Comparison of ENCODE assay signal across 9 cellular contexts in the genomic region with DNA sequence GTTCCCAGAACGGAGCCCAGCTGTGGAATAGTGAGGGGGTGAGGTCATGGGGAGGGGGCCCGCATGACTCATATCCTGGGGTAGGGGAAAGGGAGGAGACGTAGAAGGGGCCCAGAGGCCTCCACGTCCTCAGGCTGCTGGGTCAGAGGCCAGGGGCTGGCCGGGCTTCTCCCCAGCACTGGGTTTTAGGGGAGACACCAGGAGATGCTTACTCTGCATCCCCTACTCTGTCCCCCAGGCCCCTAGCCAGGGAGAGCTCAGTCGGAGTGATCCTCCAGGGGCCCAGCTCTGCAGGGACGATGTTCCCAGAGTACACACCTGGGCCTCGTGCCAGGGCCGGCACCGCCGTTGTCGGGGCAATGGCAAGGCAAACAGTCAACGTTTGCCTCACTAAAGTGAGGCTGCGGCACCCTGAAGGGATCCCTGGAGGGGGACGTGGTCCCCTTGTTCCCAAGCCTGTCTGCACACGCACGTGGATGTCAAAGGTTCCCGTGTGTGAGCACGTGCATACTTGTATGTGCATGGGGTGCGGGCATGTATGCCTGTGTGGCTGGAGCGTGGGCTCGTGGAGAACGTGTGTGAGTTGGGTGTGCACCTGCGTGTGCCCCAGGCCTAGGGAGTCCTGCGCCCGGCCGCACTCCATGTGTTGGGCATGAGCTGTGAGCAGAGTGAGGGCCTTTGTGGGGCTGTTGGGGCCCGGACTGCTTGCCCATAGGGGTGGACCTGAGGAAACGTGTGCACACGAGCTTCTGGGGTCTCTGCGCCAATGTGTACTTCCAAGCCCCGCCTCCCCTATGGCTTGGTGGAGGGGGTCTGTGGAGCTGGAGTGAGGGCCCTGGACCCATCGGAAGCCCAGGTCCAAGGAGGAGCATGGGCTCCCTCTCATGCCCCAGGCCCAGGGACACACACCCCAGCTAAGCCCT. TPM values are rescaled to one million over a fixed set of nuclear protein-coding genes. Genes with fewer than 3 reads are reported as not detected.
DNase-seq lines count a peak whose midpoint lies in the region; ATAC-seq, FAIRE-seq and TF ChIP-seq lines count a peak whose summit lies in the region.
"Had no signal": no experiment of that assay in that cellular context is flagged by ENCODE, and none has a peak within 500 bp of the region (broad histone marks: within the 10 kb centered on the region; RNA-seq: fewer than 3 reads in every experiment).

No MANE protein-coding gene starts in this region.

- no peak overlapping the region for H2BK15ac ChIP-seq in mesenchymal stem cell (ENCODE audit: low read depth, poor library complexity, severe bottlenecking)

- no peaks in the 10 kb centered on the region for H3K27me3 Mint-ChIP-seq in CD8-positive, alpha-beta T cell (ENCODE audit: low read depth)

- no peak overlapping the region for H3K27ac ChIP-seq in CD8-positive, alpha-beta T cell (ENCODE audit: low read depth, low read length)
- H3K27ac ChIP-seq in SJCRH30: peak overlapping the region; percentile 90
- peak overlapping the region; percentile 30 for H3K27ac ChIP-seq in mesenchymal stem cell (ENCODE audit: low read length, poor library complexity, severe bottlenecking)

- CTCF ChIA-PET in CD8-positive, alpha-beta T cell (lab: Charles Lee): interaction anchor here (1.0 to 4.2 kb wide), 8 partner anchors 11 to 275 kb away, joined by 3 to 12 read pairs (median 4); partner anchors contain the start of gene SYT8

- no peak for FAIRE-seq in frontal cortex (lab: Jason Lieb, UNC)

- H3K9me3 Mint-ChIP-seq in CD8-positive, alpha-beta T cell: no peaks in the 10 kb centered on the region

- no peak overlapping the region for H3K4me2 ChIP-seq in mesenchymal stem cell (ENCODE audit: low read length, poor library complexity, severe bottlenecking)

- H3K27ac Mint-ChIP-seq in CD8-positive, alpha-beta T cell: peak overlapping the region; percentile 49

- no peak for ATAC-seq in CD8-positive, alpha-beta T cell

- intact Hi-C loops in CD8-positive, alpha-beta T cell (cut with DNase I, micrococcal nuclease): no loop called here

- H2AK5ac ChIP-seq in mesenchymal stem cell (ENCODE audit: low read length, severe bottlenecking): peak overlapping the region; percentile 14

- H3K36me3 Mint-ChIP-seq in CD8-positive, alpha-beta T cell: peaks cover 17% of the 10 kb centered on the region

- H2BK12ac ChIP-seq in mesenchymal stem cell (ENCODE audit: low read length in 2 of 2): peak overlapping the region; percentile 92 to 94

- no peak overlapping the region for H2BK5ac ChIP-seq in mesenchymal stem cell (ENCODE audit: low read depth, low read length, poor library complexity, severe bottlenecking)

- peaks cover 19% of the 10 kb centered on the region for H3K4me1 ChIP-seq in CD8-positive, alpha-beta T cell (ENCODE audit: insufficient read depth, low read length)
- peaks cover 33% of the 10 kb centered on the region for H3K4me1 ChIP-seq in SJCRH30
- H3K4me1 ChIP-seq in mesenchymal stem cell (ENCODE audit: control insufficient read depth, insufficient read depth, low read depth, low read length): peaks cover 70% of the 10 kb centered on the region

- POLR2A ChIA-PET in CD8-positive, alpha-beta T cell (lab: Charles Lee): interaction anchor here (1.5 kb wide), 1 partner anchor 27 kb away, joined by 5 read pairs; no protein-coding TSS in a partner anchor

- peak overlapping the region; percentile 96 for H4K91ac ChIP-seq in mesenchymal stem cell (ENCODE audit: low read length)

- no peaks in the 10 kb centered on the region for H3K36me3 ChIP-seq in CD8-positive, alpha-beta T cell (ENCODE audit: insufficient read depth, low read length)
- no peaks in the 10 kb centered on the region for H3K36me3 ChIP-seq in SJCRH30
- no peaks in the 10 kb centered on the region for H3K36me3 ChIP-seq in mesenchymal stem cell (ENCODE audit: control insufficient read depth in 1 of 2, insufficient read depth in 2 of 2, low read depth in 1 of 2, low read length in 2 of 2)

- H3K79me1 ChIP-seq in mesenchymal stem cell (replicated peaks; ENCODE audit: low read length, poor library complexity, severe bottlenecking): peaks cover 2% of the 10 kb centered on the region

- H2BK120ac ChIP-seq in mesenchymal stem cell (ENCODE audit: low read depth, low read length): peak overlapping the region; percentile 89

- peak overlapping the region; percentile 61 for H3K9ac ChIP-seq in mesenchymal stem cell (ENCODE audit: low read length)

- no peak overlapping the region for H3K4me3 Mint-ChIP-seq in CD8-positive, alpha-beta T cell

- peak overlapping the region in 1 of 2 experiments; percentile 30 for H3K14ac ChIP-seq in mesenchymal stem cell (ENCODE audit: low read length in 2 of 2)

- H3K23ac ChIP-seq in mesenchymal stem cell (ENCODE audit: low read length in 2 of 2): no peak overlapping the region

- in situ Hi-C loops in KBM-7 (cut with MboI; ENCODE audit: low pct_unique_long_range_greater_than_20kb, low sequenced_read_pairs): no loop called here

- H3K4ac ChIP-seq in mesenchymal stem cell (ENCODE audit: low read depth in 1 of 2, low read length in 2 of 2): peak overlapping the region; percentile 62 to 98

- H3K4me3 ChIP-seq in CD8-positive, alpha-beta T cell (ENCODE audit: low read depth, low read length): no peak overlapping the region
- H3K4me3 ChIP-seq in SJCRH30 (peak overlapping the region; percentile 48), mesenchymal stem cell (ENCODE audit: insufficient read depth in 1 of 2, low read depth in 1 of 2, low read length in 2 of 2) (no peak overlapping the region)

- H3K9me3 ChIP-seq in CD8-positive, alpha-beta T cell (ENCODE audit: low read length): no peaks in the 10 kb centered on the region
- H3K9me3 ChIP-seq in SJCRH30 (replicated peaks) (no peaks in the 10 kb centered on the region), mesenchymal stem cell (ENCODE audit: control insufficient read depth, low read length) (no peaks in the 10 kb centered on the region)

- H4K8ac ChIP-seq in mesenchymal stem cell (ENCODE audit: low read length): peak overlapping the region; percentile 70

- peaks cover 22% of the 10 kb centered on the region for H3K4me1 Mint-ChIP-seq in CD8-positive, alpha-beta T cell (ENCODE audit: low read depth)

- H3K18ac ChIP-seq in mesenchymal stem cell (ENCODE audit: low read depth in 1 of 2, low read length in 2 of 2): peak overlapping the region; percentile 79 to 87

- WGBS in mesenchymal stem cell: 67% methylated on average over 29 of the region's 33 CpGs

- H3K27me3 ChIP-seq in CD8-positive, alpha-beta T cell (ENCODE audit: insufficient read depth, low read length): no peaks in the 10 kb centered on the region
- H3K27me3 ChIP-seq in SJCRH30 (no peaks in the 10 kb centered on the region), mesenchymal stem cell (ENCODE audit: control insufficient read depth in 1 of 2, insufficient read depth in 1 of 2, low read length in 2 of 2) (no peaks in the 10 kb centered on the region)

- DNase-seq in CD8-positive, alpha-beta T cell: no peak
- DNase-seq in SJCRH30: peak; percentile 46 to 66
- peak; percentile 44 for DNase-seq in mesenchymal stem cell
- no peak for DNase-seq in SKM-1 treated with dmso at 0.1 percent for 144 hours (lab: John Stamatoyannopoulos, UW; ENCODE audit: unreplicated experiment)
- DNase-seq in KBM-7: no peak
- no peak for DNase-seq in frontal cortex (ENCODE audit: low spot score in 2 of 2)
- DNase-seq: GDM1, kidney glomerular epithelial cell, NCI-H524 treated with DMSO at 0.1 percent for 48 hours had no signal

- TF ChIP-seq CTCF in CD8-positive, alpha-beta T cell (IDR thresholded peaks at IDR 0.05): no peak

- H2AFZ ChIP-seq in mesenchymal stem cell (ENCODE audit: low read depth, low read length): no peak overlapping the region

RNA-seq across cellular contexts. Expression of gene PRR33, which starts 14.2 kb away (rescaled TPM):
- not detected for total RNA-seq in CD8-positive, alpha-beta T cell
- total RNA-seq in SJCRH30 (2014; rRNA removed; shearing (Covaris generic)): 0.02 and 0.05 TPM in 2 replicates
- not detected for polyA plus RNA-seq in mesenchymal stem cell (2013, experiment 1 of 2)
- not detected for polyA plus RNA-seq in mesenchymal stem cell (2013, experiment 2 of 2)
- total RNA-seq in frontal cortex: not detected

RNA-seq across cellular contexts. Expression of gene LSP1, which starts 24.6 kb away (rescaled TPM):
- total RNA-seq in CD8-positive, alpha-beta T cell: 100 to 1,000 TPM; 190 to 191 TPM
- total RNA-seq in SJCRH30 (2014; rRNA removed; shearing (Covaris generic)): 15.0 and 15.4 TPM in 2 replicates
- polyA plus RNA-seq in mesenchymal stem cell (2013, experiment 1 of 2): 1.3 TPM
- polyA plus RNA-seq in mesenchymal stem cell (2013, experiment 2 of 2): 1.3 TPM
- 0.82 TPM for total RNA-seq in frontal cortex

RNA-seq across cellular contexts. Expression of gene TNNI2, which starts 38.7 kb away (rescaled TPM):
- under 1 TPM in 1 of 2 experiments, not detected in 1; 0.60 TPM for total RNA-seq in CD8-positive, alpha-beta T cell
- 20.2 and 20.5 TPM in 2 replicates for total RNA-seq in SJCRH30 (2014; rRNA removed; shearing (Covaris generic))
- polyA plus RNA-seq in mesenchymal stem cell (2013, experiment 1 of 2): not detected
- polyA plus RNA-seq in mesenchymal stem cell (2013, experiment 2 of 2): 0.07 TPM
- not detected for total RNA-seq in frontal cortex

RNA-seq across cellular contexts. Expression of gene TNNT3, which starts 42.0 kb away (rescaled TPM):
- 10 to 100 TPM; 18.6 to 19.2 TPM for total RNA-seq in CD8-positive, alpha-beta T cell
- total RNA-seq in SJCRH30 (2014; rRNA removed; shearing (Covaris generic)): 2.2 and 2.3 TPM in 2 replicates
- not detected for polyA plus RNA-seq in mesenchymal stem cell (2013, experiment 1 of 2)
- polyA plus RNA-seq in mesenchymal stem cell (2013, experiment 2 of 2): not detected
- not detected for total RNA-seq in frontal cortex

RNA-seq across cellular contexts. Expression of gene SYT8, which starts 42.7 kb away (rescaled TPM):
- not detected for total RNA-seq in CD8-positive, alpha-beta T cell
- 1.7 and 2.7 TPM in 2 replicates for total RNA-seq in SJCRH30 (2014; rRNA removed; shearing (Covaris generic))
- polyA plus RNA-seq in mesenchymal stem cell (2013, experiment 1 of 2): not detected
- polyA plus RNA-seq in mesenchymal stem cell (2013, experiment 2 of 2): not detected
- not detected for total RNA-seq in frontal cortex

Comparison
In these comparisons a context has a peak if more than half of its experiments do, and no peak if none do; other contexts are left out.
1. DNase-seq: peak in SJCRH30 (2 of 2) and mesenchymal stem cell (single experiment); none in CD8-positive, alpha-beta T cell (0 of 7), SKM-1 treated with dmso at 0.1 percent for 144 hours (single experiment), KBM-7 (single experiment) and frontal cortex (0 of 2).
2. RNA of gene LSP1, which starts 24.6 kb away (total RNA-seq): 190 to 191 TPM in CD8-positive, alpha-beta T cell; 15.0 to 15.4 TPM in SJCRH30 and 0.82 TPM in frontal cortex (single experiment); every median in the first group is over 10 times any median in the second.
3. RNA of gene TNNI2, which starts 38.7 kb away (total RNA-seq): 20.2 to 20.5 TPM in SJCRH30; 0.60 TPM in CD8-positive, alpha-beta T cell and not detected in frontal cortex (single experiment); every median in the first group is over 10 times any median in the second.